Comparison of ENCODE assay signal across 8 cellular contexts in genomic region chrX:48937065-48937907, GRCh38. TPM values are rescaled to one million over a fixed set of nuclear protein-coding genes. Genes with fewer than 3 reads are reported as not detected.
DNase-seq lines count a peak whose midpoint lies in the region; ATAC-seq and TF ChIP-seq lines count a peak whose summit lies in the region.

No MANE protein-coding gene starts in this region.

- no peaks in the 10 kb centered on the region for H3K79me2 ChIP-seq in SU-DHL-6 (ENCODE audit: insufficient read depth, low read length)

- H3K36me3 ChIP-seq in SU-DHL-6 (ENCODE audit: low read length) (no peaks in the 10 kb centered on the region), lung (ENCODE audit: control insufficient read depth in 2 of 2, insufficient read depth in 2 of 2, low read length in 2 of 2) (peaks cover 7 to 11% of the 10 kb centered on the region in 2 donors)

- ATAC-seq in GM18873 (IDR thresholded peaks at IDR 0.05; ENCODE audit: low FRiP score, unreplicated experiment) (peak; percentile 58), HG03060 (IDR thresholded peaks at IDR 0.05; ENCODE audit: low read depth, unreplicated experiment) (peak; percentile 37), lung (ENCODE audit: insufficient read depth, low FRiP score) (peak; percentile 78)
- peak; percentile 88 for ATAC-seq in stimulated activated memory B cell treated with anti-CD40 and anti-IgM and Interleukin-4, amounts not matched to agents 10 μg/mL and 1 μg/mL and 100 μg/mL, for 72 hours

- H3K9me3 Mint-ChIP-seq in activated naive CD8-positive, alpha-beta T cell (ENCODE audit: low read depth): no peaks in the 10 kb centered on the region
- no peaks in the 10 kb centered on the region for H3K9me3 Mint-ChIP-seq in stimulated activated memory B cell treated with anti-CD40 and anti-IgM and Interleukin-4, amounts not matched to agents 10 μg/mL and 1 μg/mL and 100 μg/mL, for 72 hours

- TF ChIP-seq CTCF in SU-DHL-6 (IDR thresholded peaks at IDR 0.05; ENCODE audit: insufficient read depth, low read length, poor library complexity, severe bottlenecking) (peak; percentile 43), lung (IDR thresholded peaks at IDR 0.05; ENCODE audit: control extremely low read depth, extremely low read depth) (peak; percentile 9)

- H3K27me3 ChIP-seq in SU-DHL-6 (ENCODE audit: low read length): no peaks in the 10 kb centered on the region
- no peaks in the 10 kb centered on the region for H3K27me3 ChIP-seq in lung (ENCODE audit: control insufficient read depth, insufficient read depth)

- H3K4me1 ChIP-seq in lung (ENCODE audit: control insufficient read depth in 2 of 2, insufficient read depth in 2 of 2, low read length in 2 of 2): peaks cover 0 to 4% of the 10 kb centered on the region in 2 donors

- WGBS in lung, 2 donors: 13 to 24% methylated on average over 8 to 9 of the region's 9 CpGs

- H3K27ac Mint-ChIP-seq in activated naive CD8-positive, alpha-beta T cell: peak overlapping the region; percentile 98
- H3K27ac Mint-ChIP-seq in stimulated activated memory B cell treated with anti-CD40 and anti-IgM and Interleukin-4, amounts not matched to agents 10 μg/mL and 1 μg/mL and 100 μg/mL, for 72 hours: peak overlapping the region; percentile 91

- H3K36me3 Mint-ChIP-seq in activated naive CD8-positive, alpha-beta T cell: peaks cover 15% of the 10 kb centered on the region
- peaks cover 34% of the 10 kb centered on the region for H3K36me3 Mint-ChIP-seq in stimulated activated memory B cell treated with anti-CD40 and anti-IgM and Interleukin-4, amounts not matched to agents 10 μg/mL and 1 μg/mL and 100 μg/mL, for 72 hours

- H3K4me1 Mint-ChIP-seq in activated naive CD8-positive, alpha-beta T cell (ENCODE audit: low read depth): peaks cover 80% of the 10 kb centered on the region
- peaks cover 88% of the 10 kb centered on the region for H3K4me1 Mint-ChIP-seq in stimulated activated memory B cell treated with anti-CD40 and anti-IgM and Interleukin-4, amounts not matched to agents 10 μg/mL and 1 μg/mL and 100 μg/mL, for 72 hours

- H3K27me3 Mint-ChIP-seq in activated naive CD8-positive, alpha-beta T cell: no peaks in the 10 kb centered on the region
- no peaks in the 10 kb centered on the region for H3K27me3 Mint-ChIP-seq in stimulated activated memory B cell treated with anti-CD40 and anti-IgM and Interleukin-4, amounts not matched to agents 10 μg/mL and 1 μg/mL and 100 μg/mL, for 72 hours

- H3K9me3 ChIP-seq in SU-DHL-6 (ENCODE audit: insufficient read depth, low read length) (no peaks in the 10 kb centered on the region), lung (ENCODE audit: control insufficient read depth in 2 of 2, insufficient read depth in 1 of 2, low read length in 1 of 2) (peaks cover 0 to 9% of the 10 kb centered on the region in 2 donors)

- H3F3A ChIP-seq in SU-DHL-6 (ENCODE audit: insufficient read depth): peaks cover 25% of the 10 kb centered on the region

- peak overlapping the region; percentile 35 for H3K9ac ChIP-seq in SU-DHL-6 (ENCODE audit: low read length)

- H3K9me2 ChIP-seq in SU-DHL-6 (replicated peaks; ENCODE audit: insufficient read depth, low read length): no peaks in the 10 kb centered on the region

- peak; percentile 68 for DNase-seq in lung (ENCODE audit: low spot score)
- no peak for DNase-seq in NCI-H82 (lab: John Stamatoyannopoulos, UW)
- no peak for DNase-seq in HuH-7 (ENCODE audit: low spot score)

- H3K4me2 ChIP-seq in SU-DHL-6 (ENCODE audit: low read depth, low read length, poor library complexity, severe bottlenecking): peak overlapping the region; percentile 80

- no peaks in the 10 kb centered on the region for H4K20me1 ChIP-seq in SU-DHL-6 (ENCODE audit: low read depth, low read length)

- peak overlapping the region; percentile 87 for H3K4me3 Mint-ChIP-seq in activated naive CD8-positive, alpha-beta T cell
- peak overlapping the region; percentile 80 for H3K4me3 Mint-ChIP-seq in stimulated activated memory B cell treated with anti-CD40 and anti-IgM and Interleukin-4, amounts not matched to agents 10 μg/mL and 1 μg/mL and 100 μg/mL, for 72 hours

- no peak overlapping the region for H3K4me3 ChIP-seq in SU-DHL-6 (ENCODE audit: insufficient read depth, low read length, poor library complexity, severe bottlenecking)
- H3K4me3 ChIP-seq in lung: no peak overlapping the region

- H3K27ac ChIP-seq in SU-DHL-6 (ENCODE audit: low read depth, low read length) (peak overlapping the region; percentile 97), lung (ENCODE audit: low read depth in 1 of 2, low read length in 1 of 2) (peak overlapping the region in 1 of 2 donors; percentile 75)

- H2AFZ ChIP-seq in SU-DHL-6 (ENCODE audit: low read depth, low read length, severe bottlenecking): no peak overlapping the region

RNA-seq across cellular contexts. Expression of gene PIM2, which starts 18.5 kb away (rescaled TPM):
- total RNA-seq in lung: 10 to 100 TPM; 21.7 to 36.5 TPM
- polyA plus RNA-seq in lung: 10 to 100 TPM; 14.8 to 27.4 TPM

RNA-seq across cellular contexts. Expression of gene OTUD5, which starts 20.1 kb away (rescaled TPM):
- total RNA-seq in lung: 10 to 100 TPM; 33.3 to 48.2 TPM
- 10 to 100 TPM; 32.4 to 38.1 TPM for polyA plus RNA-seq in lung

RNA-seq across cellular contexts. Expression of gene SLC35A2, which starts 25.8 kb away (rescaled TPM):
- total RNA-seq in lung: 10 to 100 TPM; 23.4 to 40.7 TPM
- 10 to 100 TPM; 16.7 to 41.2 TPM for polyA plus RNA-seq in lung

RNA-seq across cellular contexts. Expression of gene KCND1, which starts 34.4 kb away (rescaled TPM):
- 1 to 10 TPM; 1.4 to 1.7 TPM for total RNA-seq in lung
- polyA plus RNA-seq in lung: 1 to 10 TPM in 1 of 2 donors, under 1 TPM in 1; 0.65 to 1.3 TPM

RNA-seq across cellular contexts. Expression of gene PQBP1, which starts 39.6 kb away (rescaled TPM):
- 10 to 100 TPM; 33.2 to 79.7 TPM for total RNA-seq in lung
- polyA plus RNA-seq in lung: 100 to 1,000 TPM in 1 of 2 donors, 10 to 100 TPM in 1; 68.2 to 146 TPM

Comparison
In these comparisons a context has a peak if more than half of its experiments do, and no peak if none do; other contexts are left out.
1. ATAC-seq: peak in every context shown above with its lines; median percentile 88 in stimulated activated memory B cell treated with anti-CD40 and anti-IgM and Interleukin-4, amounts not matched to agents 10 μg/mL and 1 μg/mL and 100 μg/mL, for 72 hours; 78 in lung; 58 in GM18873; 37 in HG03060.